In the genomic region with DNA sequence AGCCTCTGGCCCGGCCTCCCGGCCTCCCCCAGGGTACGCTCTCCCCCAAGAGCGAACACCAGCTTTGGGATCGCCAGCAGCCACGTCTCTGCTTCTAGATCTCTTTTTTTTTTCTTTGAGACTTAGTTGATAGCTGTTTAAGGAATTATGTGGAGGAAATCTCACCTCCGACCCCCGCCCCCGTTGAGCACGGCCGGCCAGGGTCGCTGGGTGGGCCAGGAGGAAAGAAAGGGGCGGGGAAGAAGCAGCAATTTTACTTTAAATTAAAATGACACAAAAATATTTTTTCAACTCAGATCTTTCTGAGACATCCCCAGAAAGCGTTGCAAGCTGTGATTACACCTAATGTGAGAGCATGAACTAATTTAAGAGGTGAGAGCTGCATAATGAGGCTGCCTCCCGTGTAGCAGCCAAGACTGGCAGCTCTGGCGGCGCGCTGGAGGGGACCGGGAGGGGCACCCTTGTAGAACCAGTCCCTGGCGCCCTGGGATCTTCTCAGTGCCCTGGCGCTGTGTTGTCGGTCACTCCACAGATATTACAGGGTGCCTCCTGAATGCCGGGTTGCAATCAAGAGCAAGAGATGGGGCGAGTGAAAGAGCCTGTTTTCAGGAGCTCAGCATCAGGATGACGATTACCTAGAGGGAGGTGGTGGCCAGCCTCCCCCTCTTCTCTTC, we compare ENCODE assay signal across 18 cellular contexts. TPM values are rescaled to one million over a fixed set of nuclear protein-coding genes. Genes with fewer than 3 reads are reported as not detected.
DNase-seq lines count a peak whose midpoint lies in the region; ATAC-seq and TF ChIP-seq lines count a peak whose summit lies in the region.
"Had no signal": no experiment of that assay in that cellular context is flagged by ENCODE, and none has a peak within 500 bp of the region (broad histone marks: within the 10 kb centered on the region; RNA-seq: fewer than 3 reads in every experiment).

No MANE protein-coding gene starts in this region.

- no peak overlapping the region for H3K27ac ChIP-seq in HUES6 (ENCODE audit: low read depth, low read length)
- no peak overlapping the region for H3K27ac ChIP-seq in duodenal mucosa (ENCODE audit: low read depth, low read length)
- H3K27ac ChIP-seq in neural progenitor cell: no peak overlapping the region
- H3K27ac ChIP-seq in mesenchymal stem cell (ENCODE audit: low read length, poor library complexity, severe bottlenecking): no peak overlapping the region
- H3K27ac ChIP-seq: neutrophil, PC-9, thyroid gland had no signal

- H2AK5ac ChIP-seq in mesenchymal stem cell (ENCODE audit: low read length, severe bottlenecking): no peak overlapping the region

- H3K4me1 ChIP-seq in HUES6 (ENCODE audit: control insufficient read depth, insufficient read depth, low read length) (peaks cover 22% of the 10 kb centered on the region), duodenal mucosa (ENCODE audit: control insufficient read depth in 1 of 2, insufficient read depth in 2 of 2, low read length in 2 of 2) (peaks cover 22 to 32% of the 10 kb centered on the region in 2 donors), neural progenitor cell (peaks cover 32% of the 10 kb centered on the region), mesenchymal stem cell (ENCODE audit: control insufficient read depth, insufficient read depth, low read depth, low read length) (peaks cover 23% of the 10 kb centered on the region)

- no peak overlapping the region for H4K8ac ChIP-seq in mesenchymal stem cell (ENCODE audit: low read length)

- no peak overlapping the region for H3K23ac ChIP-seq in mesenchymal stem cell (ENCODE audit: low read length in 2 of 2)

- peaks cover under 1% of the 10 kb centered on the region for H3K36me3 Mint-ChIP-seq in neural progenitor cell
- H3K36me3 Mint-ChIP-seq: IgD-negative memory B cell had no signal

- H2AFZ ChIP-seq in neural progenitor cell (replicated peaks): no peak overlapping the region
- H2AFZ ChIP-seq in mesenchymal stem cell (ENCODE audit: low read depth, low read length): no peak overlapping the region
- H2AFZ ChIP-seq: PC-9 had no signal

- peaks cover 46% of the 10 kb centered on the region for H4K20me1 ChIP-seq in neural progenitor cell (ENCODE audit: low read depth)

- H3K4me3 ChIP-seq in HUES6 (ENCODE audit: low read depth, low read length) (peak overlapping the region; percentile 74), duodenal mucosa (ENCODE audit: low read depth in 1 of 2, low read length in 2 of 2) (peak overlapping the region; percentile 68 to 69), neural progenitor cell (peak overlapping the region; percentile 4), mesenchymal stem cell (ENCODE audit: insufficient read depth in 1 of 2, low read depth in 1 of 2, low read length in 2 of 2) (no peak overlapping the region)
- H3K4me3 ChIP-seq: PC-9 had no signal

- H3K4me1 Mint-ChIP-seq in neural progenitor cell: peaks cover 27% of the 10 kb centered on the region

- H3K79me2 ChIP-seq in neural progenitor cell (ENCODE audit: low read depth): no peaks in the 10 kb centered on the region

- H3K27me3 Mint-ChIP-seq in neural progenitor cell (ENCODE audit: insufficient read depth, low read depth): peaks cover 50% of the 10 kb centered on the region

- no peak for ATAC-seq in GM19463 (IDR thresholded peaks at IDR 0.05; ENCODE audit: unreplicated experiment)
- no peak for ATAC-seq in HG03354 (IDR thresholded peaks at IDR 0.05; ENCODE audit: poor library complexity, severe bottlenecking, unreplicated experiment)
- ATAC-seq: activated CD4-positive, CD25-positive, alpha-beta regulatory T cell treated with anti-CD3 and anti-CD28 coated beads, Interleukin-2, amount 50 U/mL, for 24 hours; activated T-cell treated with anti-CD3 and anti-CD28 coated beads, Interleukin-2, amount 50 U/mL, for 4 hours had no signal

- H3K18ac ChIP-seq in mesenchymal stem cell (ENCODE audit: low read depth in 1 of 2, low read length in 2 of 2): no peak overlapping the region

- no peaks in the 10 kb centered on the region for H3K9me3 Mint-ChIP-seq in neural progenitor cell
- H3K9me3 Mint-ChIP-seq: activated T-cell treated with anti-CD3 and anti-CD28 coated beads, Interleukin-2, amount 50 U/mL, for 4 hours had no signal

- no peak overlapping the region for H2BK15ac ChIP-seq in mesenchymal stem cell (ENCODE audit: low read depth, poor library complexity, severe bottlenecking)

- peaks cover 36% of the 10 kb centered on the region for H3F3A ChIP-seq in neural progenitor cell (ENCODE audit: low read depth)

- H3K27me3 ChIP-seq in HUES6 (ENCODE audit: control insufficient read depth, insufficient read depth, low read length) (peaks cover 86% of the 10 kb centered on the region), duodenal mucosa (ENCODE audit: control insufficient read depth in 1 of 2, insufficient read depth in 2 of 2, low read length in 2 of 2) (peaks cover 42 to 46% of the 10 kb centered on the region in 2 donors), neural progenitor cell (peaks cover 93% of the 10 kb centered on the region), mesenchymal stem cell (ENCODE audit: control insufficient read depth in 1 of 2, insufficient read depth in 1 of 2, low read length in 2 of 2) (peaks cover 56 to 71% of the 10 kb centered on the region in 2 experiments)

- H3K14ac ChIP-seq in mesenchymal stem cell (ENCODE audit: low read length in 2 of 2): no peak overlapping the region

- no peak overlapping the region for H3K4ac ChIP-seq in mesenchymal stem cell (ENCODE audit: low read depth in 1 of 2, low read length in 2 of 2)

- H4K91ac ChIP-seq in mesenchymal stem cell (ENCODE audit: low read length): no peak overlapping the region

- peak; percentile 15 for DNase-seq in DMS79 treated with DMSO at 0.1 percent for 48 hours (lab: John Stamatoyannopoulos, UW)
- DNase-seq in DMS79 (lab: John Stamatoyannopoulos, UW): no peak
- peak; percentile 29 for DNase-seq in neural progenitor cell (ENCODE audit: low spot score)
- DNase-seq in mesenchymal stem cell: no peak
- DNase-seq: activated T-cell treated with anti-CD3 and anti-CD28 coated beads, Interleukin-2, amount 50 U/mL, for 4 hours; aorta; kidney glomerular epithelial cell; PC-9; stimulated activated CD4-positive, alpha-beta T cell treated with anti-CD3 and anti-CD28 coated beads, Interleukin-12 subunit alpha, Interleukin-12 subunit beta, amount 100 ng/mL, for 4 hours had no signal

- no peak overlapping the region for H2BK5ac ChIP-seq in mesenchymal stem cell (ENCODE audit: low read depth, low read length, poor library complexity, severe bottlenecking)

- peak overlapping the region; percentile 89 for H3K4me2 ChIP-seq in neural progenitor cell
- H3K4me2 ChIP-seq in mesenchymal stem cell (ENCODE audit: low read length, poor library complexity, severe bottlenecking): no peak overlapping the region
- H3K4me2 ChIP-seq: PC-9 had no signal

- no peak overlapping the region for H3K27ac Mint-ChIP-seq in neural progenitor cell
- H3K27ac Mint-ChIP-seq: IgD-negative memory B cell had no signal

- H2BK120ac ChIP-seq in mesenchymal stem cell (ENCODE audit: low read depth, low read length): no peak overlapping the region

- 9% methylated on average over 17 of the region's 25 CpGs for WGBS in mesenchymal stem cell

- H3K4me3 Mint-ChIP-seq in neural progenitor cell: peak overlapping the region; percentile 74

- H3K36me3 ChIP-seq in HUES6 (ENCODE audit: control insufficient read depth, insufficient read depth, low read length) (no peaks in the 10 kb centered on the region), duodenal mucosa (ENCODE audit: control insufficient read depth in 1 of 2, insufficient read depth in 2 of 2, low read length in 2 of 2) (no peaks in the 10 kb centered on the region), neural progenitor cell (no peaks in the 10 kb centered on the region), mesenchymal stem cell (ENCODE audit: control insufficient read depth in 1 of 2, insufficient read depth in 2 of 2, low read depth in 1 of 2, low read length in 2 of 2) (no peaks in the 10 kb centered on the region)
- H3K36me3 ChIP-seq: neutrophil, thyroid gland had no signal

- TF ChIP-seq CTCF in neural progenitor cell (IDR thresholded peaks at IDR 0.05): no peak

- no peaks in the 10 kb centered on the region for H3K79me1 ChIP-seq in mesenchymal stem cell (replicated peaks; ENCODE audit: low read length, poor library complexity, severe bottlenecking)

- H3K9me3 ChIP-seq in HUES6 (ENCODE audit: control insufficient read depth, insufficient read depth, low read depth, low read length) (no peaks in the 10 kb centered on the region), duodenal mucosa (ENCODE audit: control insufficient read depth in 1 of 2, low read length in 2 of 2) (no peaks in the 10 kb centered on the region), neural progenitor cell (ENCODE audit: low read depth) (no peaks in the 10 kb centered on the region), mesenchymal stem cell (ENCODE audit: control insufficient read depth, low read length) (no peaks in the 10 kb centered on the region)
- H3K9me3 ChIP-seq: neutrophil, thyroid gland had no signal

- H2BK12ac ChIP-seq in mesenchymal stem cell (ENCODE audit: low read length in 2 of 2): no peak overlapping the region

- H3K9ac ChIP-seq in HUES6 (ENCODE audit: low read length) (no peak overlapping the region), duodenal mucosa (ENCODE audit: low read depth in 1 of 2, low read length in 2 of 2) (no peak overlapping the region), neural progenitor cell (no peak overlapping the region), mesenchymal stem cell (ENCODE audit: low read length) (no peak overlapping the region)

RNA-seq across cellular contexts. Expression of a gene that starts 1.9 kb away (rescaled TPM):
- 0.11 and 0.31 TPM in 2 replicates for total RNA-seq in neural progenitor cell (ENCODE audit: low replicate concordance)
- polyA plus RNA-seq in mesenchymal stem cell (2013, experiment 1 of 2): not detected
- polyA plus RNA-seq in mesenchymal stem cell (2013, experiment 2 of 2): not detected
- total RNA-seq: activated T-cell treated with anti-CD3 and anti-CD28 coated beads, Interleukin-2, amount 50 U/mL, for 4 hours; fibroblast of villous mesenchyme; PC-9 had no signal
- polyA plus RNA-seq: aorta, IgD-negative memory B cell had no signal

Comparison
In these comparisons a context has a peak if more than half of its experiments do, and no peak if none do; other contexts are left out.
1. DNase-seq: peak in DMS79 treated with DMSO at 0.1 percent for 48 hours (single experiment) and neural progenitor cell (single experiment); none in DMS79 (single experiment) and mesenchymal stem cell (single experiment).
2. H3K4me3 ChIP-seq: peak in HUES6 (single experiment), duodenal mucosa (2 of 2) and neural progenitor cell (single experiment); none in mesenchymal stem cell (0 of 2).